In genomic region chr3:191356586-191357439, GRCh38 we compare ENCODE assay signal across 11 cellular contexts. TPM values are rescaled to one million over a fixed set of nuclear protein-coding genes. Genes with fewer than 3 reads are reported as not detected.
A peak's percentile ranks its signal among the peaks of the same experiment; 100 is the strongest.
DNase-seq lines count a peak whose midpoint lies in the region; ATAC-seq, FAIRE-seq and TF ChIP-seq lines count a peak whose summit lies in the region.
"Had no signal": no experiment of that assay in that cellular context is flagged by ENCODE, and none has a peak within 500 bp of the region (broad histone marks: within the 10 kb centered on the region; RNA-seq: fewer than 3 reads in every experiment).

No MANE protein-coding gene starts in this region.

- H3K27ac ChIP-seq in SJCRH30, result peak overlapping the region; percentile 18; the same call in 1 of the 2 replicates

- intact Hi-C loops in Right ventricle myocardium superior (cut with DNase I) (no loop called here), CD14-positive monocyte (cut with micrococcal nuclease) (no loop called here)

- no peaks in the 10 kb centered on the region for H3K4me1 Mint-ChIP-seq in CD14-positive monocyte

- no peak for DNase-seq in GM18507 (ENCODE audit: extremely low spot score, insufficient read length, low read depth)
- no peak for DNase-seq in SJCRH30
- DNase-seq in Right ventricle myocardium superior, result peak; percentile 55
- peak; percentile 92 for DNase-seq in retinal pigment epithelial cell (ENCODE audit: low read depth)
- DNase-seq in DMS153 treated with DMSO at 0.1 percent for 48 hours (lab: John Stamatoyannopoulos, UW; ENCODE audit: unreplicated experiment), result no peak
- DNase-seq in CD14-positive monocyte (ENCODE audit: low spot score), result no peak
- DNase-seq in anterior cingulate cortex (lab: John Stamatoyannopoulos, UW), result no peak
- no peak for DNase-seq in C1 segment of cervical spinal cord (lab: John Stamatoyannopoulos, UW)
- DNase-seq: NCI-H1694, occipital lobe had no signal

- peaks cover 32 to 43% of the 10 kb centered on the region in 2 donors for H3K36me3 Mint-ChIP-seq in CD14-positive monocyte

- TF ChIP-seq CTCF in retinal pigment epithelial cell (conservative IDR thresholded peaks at IDR 0.05; ENCODE audit: low read depth, low read length) (no peak), CD14-positive monocyte (IDR thresholded peaks at IDR 0.05) (no peak)

- no peaks in the 10 kb centered on the region for H3K27me3 ChIP-seq in SJCRH30

- H3K4me3 Mint-ChIP-seq in CD14-positive monocyte, result no peak overlapping the region

- peaks cover 0 to 3% (median 0%) of the 10 kb centered on the region in 7 donors for H3K9me3 Mint-ChIP-seq in CD14-positive monocyte

- H3K9me3 ChIP-seq in SJCRH30 (replicated peaks), result no peaks in the 10 kb centered on the region

- peak overlapping the region in 1 of 7 donors; percentile 6 for H3K27ac Mint-ChIP-seq in CD14-positive monocyte

- ATAC-seq in Right ventricle myocardium superior (ENCODE audit: poor library complexity), result peak; percentile 83
- ATAC-seq: activated CD4-positive, CD25-positive, alpha-beta regulatory T cell treated with anti-CD3 and anti-CD28 coated beads, Interleukin-2, amount 50 U/mL, for 24 hours had no signal

- FAIRE-seq in GM18507 (lab: Jason Lieb, UNC), result peak; percentile 68

- no peaks in the 10 kb centered on the region for H3K27me3 Mint-ChIP-seq in CD14-positive monocyte (ENCODE audit: low read depth in 3 of 3)

- no peak overlapping the region for H3K4me3 ChIP-seq in SJCRH30
- H3K4me3 ChIP-seq in retinal pigment epithelial cell (ENCODE audit: low read length), result peak overlapping the region; percentile 24

- peaks cover 3% of the 10 kb centered on the region for H3K36me3 ChIP-seq in SJCRH30

- H3K4me1 ChIP-seq in SJCRH30, result peaks cover 6% of the 10 kb centered on the region

RNA-seq across cellular contexts. Expression of gene UTS2B, which starts 26.5 kb away (rescaled TPM):
- total RNA-seq in SJCRH30 (2014; rRNA removed; shearing (Covaris generic)), result 0.28 TPM in 1 of 2 replicates, not detected in the other
- total RNA-seq in Right ventricle myocardium superior, result 0.19 TPM
- not detected for polyA plus RNA-seq in CD14-positive monocyte

RNA-seq across cellular contexts. Expression of gene CCDC50, which starts 27.6 kb away (rescaled TPM):
- 23.4 and 24.5 TPM in 2 replicates for total RNA-seq in SJCRH30 (2014; rRNA removed; shearing (Covaris generic))
- total RNA-seq in Right ventricle myocardium superior, result 50.8 TPM
- polyA plus RNA-seq in CD14-positive monocyte, result 10 to 100 TPM; 25.8 to 29.2 TPM

Comparison
In these comparisons a context has a peak if more than half of its experiments do, and no peak if none do; other contexts are left out.
1. DNase-seq: peak in Right ventricle myocardium superior (single experiment) and retinal pigment epithelial cell (single experiment); none in GM18507 (single experiment), SJCRH30 (0 of 2), DMS153 treated with DMSO at 0.1 percent for 48 hours (single experiment), CD14-positive monocyte (single experiment), anterior cingulate cortex (0 of 58) and C1 segment of cervical spinal cord (0 of 14).